Comparison of ENCODE assay signal across 1 cellular context in the genomic region with DNA sequence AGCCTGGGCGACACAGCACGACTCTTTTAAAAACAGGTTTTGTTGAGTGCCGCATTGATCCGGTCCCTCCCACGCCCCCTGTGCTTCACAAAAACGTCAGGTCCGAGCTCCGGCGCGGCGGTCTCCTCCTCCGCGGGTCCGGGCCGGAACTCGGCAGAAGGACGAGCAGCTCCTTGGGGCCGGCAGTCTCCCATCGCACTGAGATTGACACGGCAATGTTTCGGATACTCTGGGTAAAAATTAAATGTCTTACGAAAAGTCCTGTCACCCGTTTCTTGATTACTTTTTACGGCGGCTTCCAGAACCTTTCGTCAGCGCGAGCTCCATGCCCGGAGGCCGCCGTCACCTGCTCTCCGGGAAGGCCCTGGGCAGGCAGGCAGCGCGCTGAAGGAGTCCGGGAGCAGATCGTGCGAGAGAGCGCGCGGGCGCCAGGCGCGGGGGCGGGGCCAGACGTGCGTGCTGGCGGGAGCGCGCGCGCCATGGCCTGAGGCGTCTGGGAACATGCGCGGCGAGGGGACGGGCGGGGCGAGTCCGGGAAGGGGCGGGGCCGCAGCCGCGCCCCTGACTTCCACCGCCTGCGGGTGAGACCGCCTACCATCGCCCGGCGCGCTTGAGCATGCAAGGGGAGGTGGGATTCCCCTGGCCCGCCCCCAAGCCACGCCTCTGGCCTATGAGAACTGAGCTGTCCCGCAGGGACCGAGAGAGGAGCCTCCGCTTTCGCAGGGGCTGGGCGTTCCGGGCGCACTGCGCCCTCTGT.
TF ChIP-seq lines count a peak whose summit lies in the region.

No MANE protein-coding gene starts in this region.

TF ChIP-seq in HEK293, 187 proteins besides CTCF, POLR2A, EP300 and RAD21 (continued from another document):
- TF ChIP-seq, protein P1, sequence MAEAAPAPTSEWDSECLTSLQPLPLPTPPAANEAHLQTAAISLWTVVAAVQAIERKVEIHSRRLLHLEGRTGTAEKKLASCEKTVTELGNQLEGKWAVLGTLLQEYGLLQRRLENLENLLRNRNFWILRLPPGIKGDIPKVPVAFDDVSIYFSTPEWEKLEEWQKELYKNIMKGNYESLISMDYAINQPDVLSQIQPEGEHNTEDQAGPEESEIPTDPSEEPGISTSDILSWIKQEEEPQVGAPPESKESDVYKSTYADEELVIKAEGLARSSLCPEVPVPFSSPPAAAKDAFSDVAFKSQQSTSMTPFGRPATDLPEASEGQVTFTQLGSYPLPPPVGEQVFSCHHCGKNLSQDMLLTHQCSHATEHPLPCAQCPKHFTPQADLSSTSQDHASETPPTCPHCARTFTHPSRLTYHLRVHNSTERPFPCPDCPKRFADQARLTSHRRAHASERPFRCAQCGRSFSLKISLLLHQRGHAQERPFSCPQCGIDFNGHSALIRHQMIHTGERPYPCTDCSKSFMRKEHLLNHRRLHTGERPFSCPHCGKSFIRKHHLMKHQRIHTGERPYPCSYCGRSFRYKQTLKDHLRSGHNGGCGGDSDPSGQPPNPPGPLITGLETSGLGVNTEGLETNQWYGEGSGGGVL (tag by site-specific recombination; IDR thresholded peaks at IDR 0.05) = no peak
- TF ChIP-seq, protein P2, sequence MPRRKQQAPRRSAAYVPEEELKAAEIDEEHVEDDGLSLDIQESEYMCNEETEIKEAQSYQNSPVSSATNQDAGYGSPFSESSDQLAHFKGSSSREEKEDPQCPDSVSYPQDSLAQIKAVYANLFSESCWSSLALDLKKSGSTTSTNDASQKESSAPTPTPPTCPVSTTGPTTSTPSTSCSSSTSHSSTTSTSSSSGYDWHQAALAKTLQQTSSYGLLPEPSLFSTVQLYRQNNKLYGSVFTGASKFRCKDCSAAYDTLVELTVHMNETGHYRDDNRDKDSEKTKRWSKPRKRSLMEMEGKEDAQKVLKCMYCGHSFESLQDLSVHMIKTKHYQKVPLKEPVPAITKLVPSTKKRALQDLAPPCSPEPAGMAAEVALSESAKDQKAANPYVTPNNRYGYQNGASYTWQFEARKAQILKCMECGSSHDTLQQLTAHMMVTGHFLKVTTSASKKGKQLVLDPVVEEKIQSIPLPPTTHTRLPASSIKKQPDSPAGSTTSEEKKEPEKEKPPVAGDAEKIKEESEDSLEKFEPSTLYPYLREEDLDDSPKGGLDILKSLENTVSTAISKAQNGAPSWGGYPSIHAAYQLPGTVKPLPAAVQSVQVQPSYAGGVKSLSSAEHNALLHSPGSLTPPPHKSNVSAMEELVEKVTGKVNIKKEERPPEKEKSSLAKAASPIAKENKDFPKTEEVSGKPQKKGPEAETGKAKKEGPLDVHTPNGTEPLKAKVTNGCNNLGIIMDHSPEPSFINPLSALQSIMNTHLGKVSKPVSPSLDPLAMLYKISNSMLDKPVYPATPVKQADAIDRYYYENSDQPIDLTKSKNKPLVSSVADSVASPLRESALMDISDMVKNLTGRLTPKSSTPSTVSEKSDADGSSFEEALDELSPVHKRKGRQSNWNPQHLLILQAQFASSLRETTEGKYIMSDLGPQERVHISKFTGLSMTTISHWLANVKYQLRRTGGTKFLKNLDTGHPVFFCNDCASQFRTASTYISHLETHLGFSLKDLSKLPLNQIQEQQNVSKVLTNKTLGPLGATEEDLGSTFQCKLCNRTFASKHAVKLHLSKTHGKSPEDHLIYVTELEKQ (tag by site-specific recombination; IDR thresholded peaks at IDR 0.05; ENCODE audit: borderline replicate concordance) = no peak
- TF ChIP-seq ZNF596 (tag by site-specific recombination; IDR thresholded peaks at IDR 0.05) (no peak), GLIS1 (tag by site-specific recombination; IDR thresholded peaks at IDR 0.05) (no peak), TRIM28 (IDR thresholded peaks at IDR 0.05; ENCODE audit: borderline replicate concordance, low read length) (peak; percentile 77; the same call in 1 of the 2 replicates)
